In the genomic region with DNA sequence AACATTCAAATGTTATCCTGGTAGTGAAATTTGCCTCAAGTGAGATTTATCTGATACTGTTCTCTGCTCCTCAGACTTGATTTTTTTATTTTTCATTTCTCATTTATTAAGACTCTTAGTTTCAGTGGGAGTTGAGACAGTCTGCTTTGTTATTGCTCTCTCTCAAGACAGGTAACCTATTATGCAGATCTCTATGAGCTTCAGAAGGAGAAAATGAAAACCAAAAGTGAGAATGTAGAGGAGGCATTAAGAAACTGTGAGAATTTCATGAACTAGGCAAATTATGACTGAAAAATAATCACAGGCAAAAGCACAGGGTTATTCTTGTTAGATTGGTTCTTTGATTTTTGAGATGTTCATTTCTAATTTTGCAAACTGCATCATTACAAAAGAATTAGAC, we compare ENCODE assay signal across 1 cellular context.
TF ChIP-seq lines count a peak whose summit lies in the region.

No MANE protein-coding gene starts in this region.

TF ChIP-seq in GM23338, 12 proteins besides CTCF, POLR2A, EP300 and RAD21 (continued from another document):
- no peak for TF ChIP-seq ZNF462 (CRISPR knock-in tag; IDR thresholded peaks at IDR 0.05)
- no peak for TF ChIP-seq POLR2AphosphoS5 (IDR thresholded peaks at IDR 0.05; ENCODE audit: low read depth)
- TF ChIP-seq ZNF114 (CRISPR knock-in tag; IDR thresholded peaks at IDR 0.05), result no peak
- TF ChIP-seq, protein P1, sequence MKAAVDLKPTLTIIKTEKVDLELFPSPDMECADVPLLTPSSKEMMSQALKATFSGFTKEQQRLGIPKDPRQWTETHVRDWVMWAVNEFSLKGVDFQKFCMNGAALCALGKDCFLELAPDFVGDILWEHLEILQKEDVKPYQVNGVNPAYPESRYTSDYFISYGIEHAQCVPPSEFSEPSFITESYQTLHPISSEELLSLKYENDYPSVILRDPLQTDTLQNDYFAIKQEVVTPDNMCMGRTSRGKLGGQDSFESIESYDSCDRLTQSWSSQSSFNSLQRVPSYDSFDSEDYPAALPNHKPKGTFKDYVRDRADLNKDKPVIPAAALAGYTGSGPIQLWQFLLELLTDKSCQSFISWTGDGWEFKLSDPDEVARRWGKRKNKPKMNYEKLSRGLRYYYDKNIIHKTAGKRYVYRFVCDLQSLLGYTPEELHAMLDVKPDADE (IDR thresholded peaks at IDR 0.05), result no peak
- TF ChIP-seq JUNB (IDR thresholded peaks at IDR 0.05; ENCODE audit: unreplicated experiment), result no peak
- TF ChIP-seq EZH2phosphoT487 (IDR thresholded peaks at IDR 0.05; ENCODE audit: unreplicated experiment), result no peak
- no peak for TF ChIP-seq NANOG (IDR thresholded peaks at IDR 0.05; ENCODE audit: borderline replicate concordance)
- no peak for TF ChIP-seq EZH2 (IDR thresholded peaks at IDR 0.05; ENCODE audit: low read depth, unreplicated experiment)
TF ChIP-seq in GM23338: peak in this region for 0.
